In the genomic region with DNA sequence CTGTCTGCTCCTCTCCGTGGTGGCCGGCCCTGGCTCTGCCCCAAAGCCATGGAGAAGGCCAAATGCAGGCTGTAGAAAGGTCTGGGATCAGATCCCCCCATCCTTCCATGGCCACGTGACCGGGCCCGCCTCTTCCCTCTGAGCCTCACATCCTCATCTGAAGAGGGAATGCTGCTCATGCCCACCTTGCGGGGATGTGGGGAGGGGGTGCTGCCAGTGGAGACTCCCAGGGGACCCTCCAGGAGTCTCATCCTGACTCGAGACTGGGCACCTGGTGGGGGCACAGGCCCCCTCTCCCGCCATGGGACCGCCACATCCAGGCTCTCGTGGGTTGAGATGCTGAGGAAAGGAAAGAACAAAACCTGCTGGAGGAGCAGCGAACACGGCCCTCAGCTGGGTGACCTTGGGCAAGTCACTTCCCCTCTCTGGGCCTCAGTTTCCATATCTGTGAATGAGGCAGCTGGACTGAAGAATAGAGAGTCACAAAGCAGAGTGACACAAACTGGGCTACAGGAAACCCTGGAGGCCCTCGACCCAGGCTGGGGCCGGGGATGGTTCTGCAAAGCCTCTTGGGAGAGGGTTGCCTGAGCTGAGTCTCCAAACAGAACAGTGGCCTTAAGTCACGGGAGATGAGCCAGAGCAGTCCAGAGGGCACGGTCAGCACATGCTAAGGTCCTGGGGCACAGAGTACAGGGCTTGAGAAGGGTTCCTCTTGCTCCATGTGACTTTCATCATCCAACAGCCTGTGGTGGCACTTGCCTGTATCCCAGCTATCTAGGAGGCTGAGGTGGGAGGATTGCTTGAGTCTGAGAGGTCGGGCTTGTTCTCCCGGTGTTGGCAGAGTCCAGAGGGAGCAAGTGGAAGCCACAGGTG, we compare ENCODE assay signal across 1 cellular context.
TF ChIP-seq lines count a peak whose summit lies in the region.

No MANE protein-coding gene starts in this region.

TF ChIP-seq in GM23338, 12 proteins besides CTCF, POLR2A, EP300 and RAD21:
- TF ChIP-seq NANOG (IDR thresholded peaks at IDR 0.05; ENCODE audit: borderline replicate concordance): no peak
- TF ChIP-seq, protein P1, sequence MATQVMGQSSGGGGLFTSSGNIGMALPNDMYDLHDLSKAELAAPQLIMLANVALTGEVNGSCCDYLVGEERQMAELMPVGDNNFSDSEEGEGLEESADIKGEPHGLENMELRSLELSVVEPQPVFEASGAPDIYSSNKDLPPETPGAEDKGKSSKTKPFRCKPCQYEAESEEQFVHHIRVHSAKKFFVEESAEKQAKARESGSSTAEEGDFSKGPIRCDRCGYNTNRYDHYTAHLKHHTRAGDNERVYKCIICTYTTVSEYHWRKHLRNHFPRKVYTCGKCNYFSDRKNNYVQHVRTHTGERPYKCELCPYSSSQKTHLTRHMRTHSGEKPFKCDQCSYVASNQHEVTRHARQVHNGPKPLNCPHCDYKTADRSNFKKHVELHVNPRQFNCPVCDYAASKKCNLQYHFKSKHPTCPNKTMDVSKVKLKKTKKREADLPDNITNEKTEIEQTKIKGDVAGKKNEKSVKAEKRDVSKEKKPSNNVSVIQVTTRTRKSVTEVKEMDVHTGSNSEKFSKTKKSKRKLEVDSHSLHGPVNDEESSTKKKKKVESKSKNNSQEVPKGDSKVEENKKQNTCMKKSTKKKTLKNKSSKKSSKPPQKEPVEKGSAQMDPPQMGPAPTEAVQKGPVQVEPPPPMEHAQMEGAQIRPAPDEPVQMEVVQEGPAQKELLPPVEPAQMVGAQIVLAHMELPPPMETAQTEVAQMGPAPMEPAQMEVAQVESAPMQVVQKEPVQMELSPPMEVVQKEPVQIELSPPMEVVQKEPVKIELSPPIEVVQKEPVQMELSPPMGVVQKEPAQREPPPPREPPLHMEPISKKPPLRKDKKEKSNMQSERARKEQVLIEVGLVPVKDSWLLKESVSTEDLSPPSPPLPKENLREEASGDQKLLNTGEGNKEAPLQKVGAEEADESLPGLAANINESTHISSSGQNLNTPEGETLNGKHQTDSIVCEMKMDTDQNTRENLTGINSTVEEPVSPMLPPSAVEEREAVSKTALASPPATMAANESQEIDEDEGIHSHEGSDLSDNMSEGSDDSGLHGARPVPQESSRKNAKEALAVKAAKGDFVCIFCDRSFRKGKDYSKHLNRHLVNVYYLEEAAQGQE (IDR thresholded peaks at IDR 0.05; ENCODE audit: unreplicated experiment): no peak
- no peak for TF ChIP-seq EZH2 (IDR thresholded peaks at IDR 0.05; ENCODE audit: low read depth, unreplicated experiment)
- no peak for TF ChIP-seq STAT1 (IDR thresholded peaks at IDR 0.05; ENCODE audit: unreplicated experiment)
- TF ChIP-seq, protein P2, sequence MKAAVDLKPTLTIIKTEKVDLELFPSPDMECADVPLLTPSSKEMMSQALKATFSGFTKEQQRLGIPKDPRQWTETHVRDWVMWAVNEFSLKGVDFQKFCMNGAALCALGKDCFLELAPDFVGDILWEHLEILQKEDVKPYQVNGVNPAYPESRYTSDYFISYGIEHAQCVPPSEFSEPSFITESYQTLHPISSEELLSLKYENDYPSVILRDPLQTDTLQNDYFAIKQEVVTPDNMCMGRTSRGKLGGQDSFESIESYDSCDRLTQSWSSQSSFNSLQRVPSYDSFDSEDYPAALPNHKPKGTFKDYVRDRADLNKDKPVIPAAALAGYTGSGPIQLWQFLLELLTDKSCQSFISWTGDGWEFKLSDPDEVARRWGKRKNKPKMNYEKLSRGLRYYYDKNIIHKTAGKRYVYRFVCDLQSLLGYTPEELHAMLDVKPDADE (IDR thresholded peaks at IDR 0.05): no peak
- TF ChIP-seq POLR2AphosphoS5 (IDR thresholded peaks at IDR 0.05; ENCODE audit: low read depth): no peak
- TF ChIP-seq, protein P3, sequence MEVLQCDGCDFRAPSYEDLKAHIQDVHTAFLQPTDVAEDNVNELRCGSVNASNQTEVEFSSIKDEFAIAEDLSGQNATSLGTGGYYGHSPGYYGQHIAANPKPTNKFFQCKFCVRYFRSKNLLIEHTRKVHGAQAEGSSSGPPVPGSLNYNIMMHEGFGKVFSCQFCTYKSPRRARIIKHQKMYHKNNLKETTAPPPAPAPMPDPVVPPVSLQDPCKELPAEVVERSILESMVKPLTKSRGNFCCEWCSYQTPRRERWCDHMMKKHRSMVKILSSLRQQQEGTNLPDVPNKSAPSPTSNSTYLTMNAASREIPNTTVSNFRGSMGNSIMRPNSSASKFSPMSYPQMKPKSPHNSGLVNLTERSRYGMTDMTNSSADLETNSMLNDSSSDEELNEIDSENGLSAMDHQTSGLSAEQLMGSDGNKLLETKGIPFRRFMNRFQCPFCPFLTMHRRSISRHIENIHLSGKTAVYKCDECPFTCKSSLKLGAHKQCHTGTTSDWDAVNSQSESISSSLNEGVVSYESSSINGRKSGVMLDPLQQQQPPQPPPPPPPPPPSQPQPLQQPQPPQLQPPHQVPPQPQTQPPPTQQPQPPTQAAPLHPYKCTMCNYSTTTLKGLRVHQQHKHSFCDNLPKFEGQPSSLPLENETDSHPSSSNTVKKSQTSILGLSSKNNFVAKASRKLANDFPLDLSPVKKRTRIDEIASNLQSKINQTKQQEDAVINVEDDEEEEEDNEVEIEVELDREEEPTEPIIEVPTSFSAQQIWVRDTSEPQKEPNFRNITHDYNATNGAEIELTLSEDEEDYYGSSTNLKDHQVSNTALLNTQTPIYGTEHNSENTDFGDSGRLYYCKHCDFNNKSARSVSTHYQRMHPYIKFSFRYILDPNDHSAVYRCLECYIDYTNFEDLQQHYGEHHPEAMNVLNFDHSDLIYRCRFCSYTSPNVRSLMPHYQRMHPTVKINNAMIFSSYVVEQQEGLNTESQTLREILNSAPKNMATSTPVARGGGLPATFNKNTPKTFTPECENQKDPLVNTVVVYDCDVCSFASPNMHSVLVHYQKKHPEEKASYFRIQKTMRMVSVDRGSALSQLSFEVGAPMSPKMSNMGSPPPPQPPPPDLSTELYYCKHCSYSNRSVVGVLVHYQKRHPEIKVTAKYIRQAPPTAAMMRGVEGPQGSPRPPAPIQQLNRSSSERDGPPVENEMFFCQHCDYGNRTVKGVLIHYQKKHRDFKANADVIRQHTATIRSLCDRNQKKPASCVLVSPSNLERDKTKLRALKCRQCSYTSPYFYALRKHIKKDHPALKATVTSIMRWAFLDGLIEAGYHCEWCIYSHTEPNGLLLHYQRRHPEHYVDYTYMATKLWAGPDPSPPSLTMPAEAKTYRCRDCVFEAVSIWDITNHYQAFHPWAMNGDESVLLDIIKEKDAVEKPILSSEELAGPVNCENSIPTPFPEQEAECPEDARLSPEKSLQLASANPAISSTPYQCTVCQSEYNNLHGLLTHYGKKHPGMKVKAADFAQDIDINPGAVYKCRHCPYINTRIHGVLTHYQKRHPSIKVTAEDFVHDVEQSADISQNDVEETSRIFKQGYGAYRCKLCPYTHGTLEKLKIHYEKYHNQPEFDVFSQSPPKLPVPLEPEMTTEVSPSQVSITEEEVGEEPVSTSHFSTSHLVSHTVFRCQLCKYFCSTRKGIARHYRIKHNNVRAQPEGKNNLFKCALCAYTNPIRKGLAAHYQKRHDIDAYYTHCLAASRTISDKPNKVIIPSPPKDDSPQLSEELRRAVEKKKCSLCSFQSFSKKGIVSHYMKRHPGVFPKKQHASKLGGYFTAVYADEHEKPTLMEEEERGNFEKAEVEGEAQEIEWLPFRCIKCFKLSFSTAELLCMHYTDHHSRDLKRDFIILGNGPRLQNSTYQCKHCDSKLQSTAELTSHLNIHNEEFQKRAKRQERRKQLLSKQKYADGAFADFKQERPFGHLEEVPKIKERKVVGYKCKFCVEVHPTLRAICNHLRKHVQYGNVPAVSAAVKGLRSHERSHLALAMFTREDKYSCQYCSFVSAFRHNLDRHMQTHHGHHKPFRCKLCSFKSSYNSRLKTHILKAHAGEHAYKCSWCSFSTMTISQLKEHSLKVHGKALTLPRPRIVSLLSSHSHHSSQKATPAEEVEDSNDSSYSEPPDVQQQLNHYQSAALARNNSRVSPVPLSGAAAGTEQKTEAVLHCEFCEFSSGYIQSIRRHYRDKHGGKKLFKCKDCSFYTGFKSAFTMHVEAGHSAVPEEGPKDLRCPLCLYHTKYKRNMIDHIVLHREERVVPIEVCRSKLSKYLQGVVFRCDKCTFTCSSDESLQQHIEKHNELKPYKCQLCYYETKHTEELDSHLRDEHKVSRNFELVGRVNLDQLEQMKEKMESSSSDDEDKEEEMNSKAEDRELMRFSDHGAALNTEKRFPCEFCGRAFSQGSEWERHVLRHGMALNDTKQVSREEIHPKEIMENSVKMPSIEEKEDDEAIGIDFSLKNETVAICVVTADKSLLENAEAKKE (CRISPR knock-in tag; IDR thresholded peaks at IDR 0.05): no peak
- TF ChIP-seq CREB1 (CRISPR knock-in tag; IDR thresholded peaks at IDR 0.05; ENCODE audit: low read depth): no peak
- no peak for TF ChIP-seq EZH2phosphoT487 (IDR thresholded peaks at IDR 0.05; ENCODE audit: unreplicated experiment)
- TF ChIP-seq ZNF114 (CRISPR knock-in tag; IDR thresholded peaks at IDR 0.05): no peak
- no peak for TF ChIP-seq JUNB (IDR thresholded peaks at IDR 0.05; ENCODE audit: unreplicated experiment)
- TF ChIP-seq ZNF331 (CRISPR knock-in tag; IDR thresholded peaks at IDR 0.05; ENCODE audit: low read depth): no peak
TF ChIP-seq in GM23338: peak in this region for 0.
